ENCODE assay signal across 1 cellular context in the genomic region with DNA sequence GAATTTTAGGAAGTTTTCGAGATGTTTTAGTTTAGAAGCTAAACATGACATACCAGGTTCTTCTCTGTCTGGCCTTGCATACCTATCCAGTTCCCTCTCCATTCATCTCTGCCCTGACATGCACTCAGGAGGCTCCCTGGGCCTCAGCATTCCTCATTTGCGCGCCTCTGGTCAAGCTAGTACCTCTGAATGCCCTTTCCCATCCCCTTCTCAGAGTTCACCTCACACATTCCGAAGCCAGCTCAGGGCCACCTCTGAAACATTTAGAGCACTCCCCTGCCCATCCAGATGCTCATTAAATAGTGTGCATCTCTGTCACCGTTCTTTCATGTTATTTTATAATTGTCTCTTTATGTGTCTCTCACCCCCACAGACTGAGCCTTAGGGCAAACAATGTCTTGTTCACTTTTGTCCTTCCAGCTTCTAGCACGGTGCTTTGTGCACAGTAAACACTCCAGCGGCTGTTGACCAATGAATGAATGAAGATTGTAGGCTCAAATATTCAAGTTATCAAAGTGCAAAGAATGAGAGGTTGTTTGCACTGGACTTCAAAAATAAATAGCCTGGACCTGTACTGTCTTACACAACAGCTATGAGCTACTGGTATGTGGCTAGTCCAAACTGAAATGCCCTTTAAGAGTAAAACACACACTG.
A peak's percentile ranks its signal among the peaks of the same experiment; 100 is the strongest.
TF ChIP-seq lines count a peak whose summit lies in the region.

No MANE protein-coding gene starts in this region.

TF ChIP-seq in HepG2, 621 proteins besides CTCF, POLR2A, EP300 and RAD21 (continued from another document and continues in another):
- TF ChIP-seq ZNF646 (CRISPR knock-in tag; IDR thresholded peaks at IDR 0.05) (no peak), THAP11 (CRISPR knock-in tag; IDR thresholded peaks at IDR 0.05) (peak; percentile 53; the same call in 1 of the 2 replicates), POGZ (CRISPR knock-in tag; IDR thresholded peaks at IDR 0.05) (peak; percentile 68), NR1H2 (CRISPR knock-in tag; IDR thresholded peaks at IDR 0.05; ENCODE audit: borderline replicate concordance, low read depth) (no peak), HOXA3 (CRISPR knock-in tag; IDR thresholded peaks at IDR 0.05) (peak; percentile 70; the same call in 1 of the 2 replicates), E2F5 (CRISPR knock-in tag; conservative IDR thresholded peaks at IDR 0.05) (no peak), ZSCAN12 (CRISPR knock-in tag; IDR thresholded peaks at IDR 0.05) (peak; percentile 44; the same call in 1 of the 2 replicates), ZNF510 (CRISPR knock-in tag; IDR thresholded peaks at IDR 0.05; ENCODE audit: low read depth) (peak; percentile 23; the same call in 1 of the 2 replicates), GPN1 (CRISPR knock-in tag; IDR thresholded peaks at IDR 0.05; ENCODE audit: borderline replicate concordance) (no peak), TRAFD1 (CRISPR knock-in tag; IDR thresholded peaks at IDR 0.05; ENCODE audit: borderline replicate concordance) (no peak), SAFB2 (CRISPR knock-in tag; IDR thresholded peaks at IDR 0.05; ENCODE audit: borderline replicate concordance, low read depth) (peak; percentile 22; the same call in 1 of the 2 replicates), ZNF7 (CRISPR knock-in tag; IDR thresholded peaks at IDR 0.05) (no peak), MED8 (CRISPR knock-in tag; IDR thresholded peaks at IDR 0.05; ENCODE audit: insufficient replicate concordance) (peak; percentile 80), SIN3B (IDR thresholded peaks at IDR 0.05; ENCODE audit: low read length) (no peak), RFXAP (CRISPR knock-in tag; IDR thresholded peaks at IDR 0.05; ENCODE audit: borderline replicate concordance) (peak; percentile 80), ARHGAP35 (CRISPR knock-in tag; IDR thresholded peaks at IDR 0.05; ENCODE audit: borderline replicate concordance) (no peak), MZF1 (CRISPR knock-in tag; IDR thresholded peaks at IDR 0.05; ENCODE audit: borderline replicate concordance) (no peak), ZNF615 (CRISPR knock-in tag; IDR thresholded peaks at IDR 0.05; ENCODE audit: borderline replicate concordance) (no peak), ZBTB1 (CRISPR knock-in tag; IDR thresholded peaks at IDR 0.05; ENCODE audit: borderline replicate concordance) (no peak), ZFP62 (CRISPR knock-in tag; IDR thresholded peaks at IDR 0.05) (no peak), ZC3H4 (CRISPR knock-in tag; IDR thresholded peaks at IDR 0.05; ENCODE audit: borderline replicate concordance) (peak; percentile 95), ZBTB40 (IDR thresholded peaks at IDR 0.05) (no peak), ZBTB40 (CRISPR knock-in tag; IDR thresholded peaks at IDR 0.05) (no peak; the same call in 1 of the 2 replicates), ZNF678 (CRISPR knock-in tag; IDR thresholded peaks at IDR 0.05) (peak; percentile 16; the same call in 1 of the 2 replicates), ZNF572 (CRISPR knock-in tag; IDR thresholded peaks at IDR 0.05) (no peak), KAT2B (IDR thresholded peaks at IDR 0.05; ENCODE audit: borderline replicate concordance, low read depth, low read length) (no peak)
- TF ChIP-seq, protein P1, sequence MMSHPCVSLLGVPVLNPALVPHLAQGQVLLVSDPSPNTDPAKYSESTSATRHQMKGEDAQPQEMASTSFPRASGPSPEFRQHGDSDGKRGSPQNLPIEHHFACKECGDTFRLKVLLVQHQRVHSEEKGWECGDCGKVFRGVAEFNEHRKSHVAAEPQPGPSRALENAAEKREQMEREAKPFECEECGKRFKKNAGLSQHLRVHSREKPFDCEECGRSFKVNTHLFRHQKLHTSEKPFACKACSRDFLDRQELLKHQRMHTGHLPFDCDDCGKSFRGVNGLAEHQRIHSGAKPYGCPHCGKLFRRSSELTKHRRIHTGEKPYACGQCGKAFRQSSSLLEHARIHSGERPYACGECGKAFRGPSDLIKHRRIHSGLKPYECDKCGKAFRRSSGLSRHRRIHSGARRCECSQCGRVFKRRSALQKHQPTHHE (CRISPR knock-in tag; IDR thresholded peaks at IDR 0.05; ENCODE audit: borderline replicate concordance), result no peak
- TF ChIP-seq, protein P2, sequence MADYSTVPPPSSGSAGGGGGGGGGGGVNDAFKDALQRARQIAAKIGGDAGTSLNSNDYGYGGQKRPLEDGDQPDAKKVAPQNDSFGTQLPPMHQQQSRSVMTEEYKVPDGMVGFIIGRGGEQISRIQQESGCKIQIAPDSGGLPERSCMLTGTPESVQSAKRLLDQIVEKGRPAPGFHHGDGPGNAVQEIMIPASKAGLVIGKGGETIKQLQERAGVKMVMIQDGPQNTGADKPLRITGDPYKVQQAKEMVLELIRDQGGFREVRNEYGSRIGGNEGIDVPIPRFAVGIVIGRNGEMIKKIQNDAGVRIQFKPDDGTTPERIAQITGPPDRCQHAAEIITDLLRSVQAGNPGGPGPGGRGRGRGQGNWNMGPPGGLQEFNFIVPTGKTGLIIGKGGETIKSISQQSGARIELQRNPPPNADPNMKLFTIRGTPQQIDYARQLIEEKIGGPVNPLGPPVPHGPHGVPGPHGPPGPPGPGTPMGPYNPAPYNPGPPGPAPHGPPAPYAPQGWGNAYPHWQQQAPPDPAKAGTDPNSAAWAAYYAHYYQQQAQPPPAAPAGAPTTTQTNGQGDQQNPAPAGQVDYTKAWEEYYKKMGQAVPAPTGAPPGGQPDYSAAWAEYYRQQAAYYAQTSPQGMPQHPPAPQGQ (CRISPR knock-in tag; IDR thresholded peaks at IDR 0.05; ENCODE audit: borderline replicate concordance), result no peak
- TF ChIP-seq, protein P3, sequence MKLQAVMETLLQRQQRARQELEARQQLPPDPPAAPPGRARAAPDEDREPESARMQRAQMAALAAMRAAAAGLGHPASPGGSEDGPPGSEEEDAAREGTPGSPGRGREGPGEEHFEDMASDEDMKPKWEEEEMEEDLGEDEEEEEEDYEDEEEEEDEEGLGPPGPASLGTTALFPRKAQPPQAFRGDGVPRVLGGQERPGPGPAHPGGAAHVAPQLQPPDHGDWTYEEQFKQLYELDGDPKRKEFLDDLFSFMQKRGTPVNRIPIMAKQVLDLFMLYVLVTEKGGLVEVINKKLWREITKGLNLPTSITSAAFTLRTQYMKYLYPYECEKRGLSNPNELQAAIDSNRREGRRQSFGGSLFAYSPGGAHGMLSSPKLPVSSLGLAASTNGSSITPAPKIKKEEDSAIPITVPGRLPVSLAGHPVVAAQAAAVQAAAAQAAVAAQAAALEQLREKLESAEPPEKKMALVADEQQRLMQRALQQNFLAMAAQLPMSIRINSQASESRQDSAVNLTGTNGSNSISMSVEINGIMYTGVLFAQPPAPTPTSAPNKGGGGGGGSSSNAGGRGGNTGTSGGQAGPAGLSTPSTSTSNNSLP (IDR thresholded peaks at IDR 0.05; ENCODE audit: low read depth, low read length), result peak; percentile 99
